In the genomic region with DNA sequence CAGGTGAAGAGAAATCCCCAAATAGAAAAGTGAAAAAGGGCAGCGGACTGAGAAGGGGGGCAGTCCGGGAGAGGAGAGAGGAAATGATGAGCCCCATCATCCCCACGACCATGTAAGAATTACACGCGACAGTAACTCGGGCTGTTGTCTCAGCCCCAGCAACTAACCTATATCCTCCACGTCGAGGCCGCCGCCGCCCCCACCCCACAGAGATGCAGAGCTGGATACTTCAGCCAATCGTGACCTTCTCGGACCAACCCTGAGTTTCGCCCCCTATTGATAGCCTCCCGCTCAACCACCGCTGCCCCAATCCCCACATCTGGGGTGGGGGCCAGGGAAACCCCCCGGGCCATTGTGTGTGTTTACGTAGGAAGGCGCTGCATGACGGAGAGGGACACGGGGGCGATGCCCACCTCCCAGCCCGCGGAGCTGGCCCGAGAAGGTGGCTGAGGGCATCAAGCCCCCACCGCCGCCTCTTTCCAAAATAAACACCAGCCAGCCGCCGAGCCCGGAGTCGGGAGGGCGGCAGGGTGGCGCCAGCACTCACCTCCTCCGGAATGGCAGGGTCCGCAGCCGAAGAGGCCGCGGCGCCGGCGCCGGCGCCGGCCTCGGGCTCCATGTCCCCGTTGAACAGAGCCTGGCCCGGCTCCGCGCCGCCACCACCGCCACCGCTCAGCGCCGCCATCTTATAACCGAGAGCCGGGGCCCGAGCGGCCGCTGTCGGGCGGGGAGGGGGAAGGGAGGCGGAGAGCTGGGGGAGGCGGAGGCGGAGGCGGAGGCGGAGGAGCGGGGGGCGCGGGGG, we compare ENCODE assay signal across 8 cellular contexts. TPM values are rescaled to one million over a fixed set of nuclear protein-coding genes. Genes with fewer than 3 reads are reported as not detected.
DNase-seq lines count a peak whose midpoint lies in the region; ATAC-seq and TF ChIP-seq lines count a peak whose summit lies in the region.

No MANE protein-coding gene starts in this region.

- peaks cover 7% of the 10 kb centered on the region for H3K4me1 ChIP-seq in RWPE2 (ENCODE audit: insufficient read depth, poor library complexity, severe bottlenecking)
- H3K4me1 ChIP-seq in neutrophil (ENCODE audit: control insufficient read depth in 1 of 2, insufficient read depth in 1 of 2, low read depth in 1 of 2, low read length in 1 of 2) = peaks cover 29 to 33% of the 10 kb centered on the region in 2 experiments

- DNase-seq in Daoy (ENCODE audit: low read depth) = peak; percentile 66
- DNase-seq in Jurkat, Clone E6-1 (ENCODE audit: low read depth, low spot score) = peak; percentile 21
- DNase-seq in RWPE2 (ENCODE audit: low spot score) = peak; percentile 69
- peak; percentile 86 for DNase-seq in activated gamma-delta T cell (lab: John Stamatoyannopoulos, UW)
- DNase-seq in foreskin melanocyte = peak; percentile 48
- peak; percentile 79 for DNase-seq in superior temporal gyrus (ENCODE audit: extremely low spot score)

- H3K4me3 ChIP-seq in Jurkat, Clone E6-1 (ENCODE audit: low read length) = peak overlapping the region; percentile 85
- H3K4me3 ChIP-seq in RWPE2 (ENCODE audit: severe bottlenecking) = peak overlapping the region; percentile 99
- peak overlapping the region; percentile 78 to 89 for H3K4me3 ChIP-seq in neutrophil (ENCODE audit: low read depth in 1 of 2, low read length in 1 of 2)

- H3K27ac ChIP-seq in RWPE2 (ENCODE audit: poor library complexity, severe bottlenecking) (peak overlapping the region; percentile 62), neutrophil (peak overlapping the region; percentile 97)

- H3K9me3 ChIP-seq in RWPE2 (ENCODE audit: severe bottlenecking) = no peaks in the 10 kb centered on the region
- H3K9me3 ChIP-seq in neutrophil = no peaks in the 10 kb centered on the region

- H3K36me3 ChIP-seq in RWPE2 (ENCODE audit: low read depth) = no peaks in the 10 kb centered on the region
- no peaks in the 10 kb centered on the region for H3K36me3 ChIP-seq in neutrophil

- H3K27me3 ChIP-seq in RWPE2 (ENCODE audit: insufficient read depth, poor library complexity, severe bottlenecking) (no peaks in the 10 kb centered on the region), neutrophil (no peaks in the 10 kb centered on the region)

- TF ChIP-seq CTCF in RWPE2 (IDR thresholded peaks at IDR 0.05; ENCODE audit: poor library complexity, severe bottlenecking) (peak; percentile 56), neutrophil (IDR thresholded peaks at IDR 0.05) (no peak)

- ATAC-seq in GM21619 (IDR thresholded peaks at IDR 0.05; ENCODE audit: unreplicated experiment) (peak; percentile 85), RWPE2 (ENCODE audit: low read depth) (peak; percentile 71)

RNA-seq across cellular contexts. Expression of a gene that starts 0.5 kb away (rescaled TPM):
- total RNA-seq in Daoy (2014; rRNA removed; shearing (Covaris generic)) = 5.1 and 13.7 TPM in 2 replicates
- 14.3 TPM for polyA plus RNA-seq in Jurkat, Clone E6-1 (2012; ENCODE audit: insufficient read depth, insufficient read length)

Comparison
In these comparisons a context has a peak if more than half of its experiments do, and no peak if none do; other contexts are left out.
1. Peak in every context shown above with its lines: DNase-seq, ATAC-seq, H3K4me3 ChIP-seq and H3K27ac ChIP-seq.
2. DNase-seq: peak in every context shown above with its lines; median percentile 86 in activated gamma-delta T cell; 79 in superior temporal gyrus; 69 in RWPE2; 66 in Daoy; 48 in foreskin melanocyte; 21 in Jurkat, Clone E6-1.